Comparison of ENCODE assay signal across 1 cellular context in genomic region chr2:121617042-121617599, GRCh38.
TF ChIP-seq lines count a peak whose summit lies in the region.

No MANE protein-coding gene starts in this region.

TF ChIP-seq in GM12878, 131 proteins besides CTCF, POLR2A, EP300 and RAD21 (continued from another document):
- TF ChIP-seq CEBPZ (IDR thresholded peaks at IDR 0.05; ENCODE audit: low read depth, low read length) (no peak), SIN3A (IDR thresholded peaks at IDR 0.05; ENCODE audit: low read depth, low read length) (no peak), SP1 (IDR thresholded peaks at IDR 0.05; ENCODE audit: low read depth, low read length) (no peak), PAX5 (IDR thresholded peaks at IDR 0.05; ENCODE audit: borderline replicate concordance, low read depth, low read length) (peak; percentile 47; the same call in 1 of the 2 replicates), CHD2 (IDR thresholded peaks at IDR 0.05; ENCODE audit: borderline replicate concordance, low read depth, low read length) (no peak)
- TF ChIP-seq, protein P1, sequence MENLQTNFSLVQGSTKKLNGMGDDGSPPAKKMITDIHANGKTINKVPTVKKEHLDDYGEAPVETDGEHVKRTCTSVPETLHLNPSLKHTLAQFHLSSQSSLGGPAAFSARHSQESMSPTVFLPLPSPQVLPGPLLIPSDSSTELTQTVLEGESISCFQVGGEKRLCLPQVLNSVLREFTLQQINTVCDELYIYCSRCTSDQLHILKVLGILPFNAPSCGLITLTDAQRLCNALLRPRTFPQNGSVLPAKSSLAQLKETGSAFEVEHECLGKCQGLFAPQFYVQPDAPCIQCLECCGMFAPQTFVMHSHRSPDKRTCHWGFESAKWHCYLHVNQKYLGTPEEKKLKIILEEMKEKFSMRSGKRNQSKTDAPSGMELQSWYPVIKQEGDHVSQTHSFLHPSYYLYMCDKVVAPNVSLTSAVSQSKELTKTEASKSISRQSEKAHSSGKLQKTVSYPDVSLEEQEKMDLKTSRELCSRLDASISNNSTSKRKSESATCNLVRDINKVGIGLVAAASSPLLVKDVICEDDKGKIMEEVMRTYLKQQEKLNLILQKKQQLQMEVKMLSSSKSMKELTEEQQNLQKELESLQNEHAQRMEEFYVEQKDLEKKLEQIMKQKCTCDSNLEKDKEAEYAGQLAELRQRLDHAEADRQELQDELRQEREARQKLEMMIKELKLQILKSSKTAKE (IDR thresholded peaks at IDR 0.05; ENCODE audit: low read depth, poor library complexity, severe bottlenecking), result no peak
- TF ChIP-seq, protein P2, sequence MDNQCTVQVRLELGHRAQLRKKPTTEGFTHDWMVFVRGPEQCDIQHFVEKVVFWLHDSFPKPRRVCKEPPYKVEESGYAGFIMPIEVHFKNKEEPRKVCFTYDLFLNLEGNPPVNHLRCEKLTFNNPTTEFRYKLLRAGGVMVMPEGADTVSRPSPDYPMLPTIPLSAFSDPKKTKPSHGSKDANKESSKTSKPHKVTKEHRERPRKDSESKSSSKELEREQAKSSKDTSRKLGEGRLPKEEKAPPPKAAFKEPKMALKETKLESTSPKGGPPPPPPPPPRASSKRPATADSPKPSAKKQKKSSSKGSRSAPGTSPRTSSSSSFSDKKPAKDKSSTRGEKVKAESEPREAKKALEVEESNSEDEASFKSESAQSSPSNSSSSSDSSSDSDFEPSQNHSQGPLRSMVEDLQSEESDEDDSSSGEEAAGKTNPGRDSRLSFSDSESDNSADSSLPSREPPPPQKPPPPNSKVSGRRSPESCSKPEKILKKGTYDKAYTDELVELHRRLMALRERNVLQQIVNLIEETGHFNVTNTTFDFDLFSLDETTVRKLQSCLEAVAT (IDR thresholded peaks at IDR 0.05), result peak; percentile 59; the same call in 1 of the 2 replicates
